Comparison of ENCODE assay signal across 8 cellular contexts in genomic region chr20:462199-462991, GRCh38. TPM values are rescaled to one million over a fixed set of nuclear protein-coding genes. Genes with fewer than 3 reads are reported as not detected.
DNase-seq lines count a peak whose midpoint lies in the region; ATAC-seq, FAIRE-seq and TF ChIP-seq lines count a peak whose summit lies in the region.

TSS of gene TBC1D20 (minus strand) at chr20:462533. CDS start at chr20:462405, 128 bp downstream.

- peaks cover 33% of the 10 kb centered on the region for H4K20me1 ChIP-seq in HepG2 (ENCODE audit: insufficient read depth, low read length)

- H3K27me3 Mint-ChIP-seq in CD4-positive, CD25-positive, alpha-beta regulatory T cell: peaks cover 5% of the 10 kb centered on the region

- peak within 1 kb of the TSS; percentile 84 for H3K4me3 ChIP-seq in CD4-positive, CD25-positive, alpha-beta regulatory T cell (ENCODE audit: low read depth, low read length)
- H3K4me3 ChIP-seq in HepG2 (replicated peaks in 1 of 3; ENCODE audit: insufficient read depth in 1 of 3, low read depth in 2 of 3, low read length in 3 of 3): peak within 1 kb of the TSS; percentile 81 to 96 (median 91)

- peak within 1 kb of the TSS; percentile 86 for H3K9ac ChIP-seq in HepG2 (ENCODE audit: insufficient read depth, low read depth, low read length)

- H3K36me3 ChIP-seq in CD4-positive, CD25-positive, alpha-beta regulatory T cell (ENCODE audit: control insufficient read depth, insufficient read depth, low read length): no peaks in the 10 kb centered on the region
- no peaks in the 10 kb centered on the region for H3K36me3 ChIP-seq in HepG2 (replicated peaks in 1 of 2; ENCODE audit: control insufficient read depth in 1 of 2, insufficient read depth in 2 of 2, low read length in 2 of 2)

- peaks cover 48% of the 10 kb centered on the region for H3K79me2 ChIP-seq in HepG2 (ENCODE audit: insufficient read depth, low read length)

- peaks cover 3% of the 10 kb centered on the region for H3K36me3 Mint-ChIP-seq in CD4-positive, CD25-positive, alpha-beta regulatory T cell

- H3K27ac ChIP-seq in CD4-positive, CD25-positive, alpha-beta regulatory T cell (ENCODE audit: insufficient read depth, low read length, poor library complexity, severe bottlenecking): peak within 1 kb of the TSS; percentile 75
- H3K27ac ChIP-seq in HepG2 (ENCODE audit: extremely low read length, insufficient read depth, low read length): peak within 1 kb of the TSS; percentile 75

- H3K4me3 Mint-ChIP-seq in CD4-positive, CD25-positive, alpha-beta regulatory T cell: peak within 1 kb of the TSS; percentile 94 to 98 (median 98)

- peak within 1 kb of the TSS; percentile 90 to 98 (median 95) for H3K27ac Mint-ChIP-seq in CD4-positive, CD25-positive, alpha-beta regulatory T cell

- TF ChIP-seq EP300 in HepG2 (IDR thresholded peaks at IDR 0.05; ENCODE audit: low read depth in 2 of 2, low read length in 2 of 2): peak in 1 of 2 experiments; percentile 61; a peak in 1 of 4 replicates
- TF ChIP-seq EP300 in HepG2 (CRISPR knock-in tag; IDR thresholded peaks at IDR 0.05; ENCODE audit: borderline replicate concordance): no peak

- peaks cover 39% of the 10 kb centered on the region for H3K4me1 ChIP-seq in CD4-positive, CD25-positive, alpha-beta regulatory T cell (ENCODE audit: control insufficient read depth, insufficient read depth, low read length, poor library complexity, severe bottlenecking)
- H3K4me1 ChIP-seq in HepG2 (ENCODE audit: insufficient read depth, low read length): peaks cover 41% of the 10 kb centered on the region

- peak; percentile 37 for TF ChIP-seq RAD21 in HepG2 (CRISPR knock-in tag; IDR thresholded peaks at IDR 0.05)

- CTCF ChIA-PET in HepG2 (lab: Yijun Ruan, JAX; ENCODE audit: low intra/inter-chr PET ratio, low total read pairs): interaction anchor here (1.1 kb wide), 1 partner anchor 17 kb away, joined by 5 read pairs; no protein-coding TSS in a partner anchor

- WGBS in HepG2 (ENCODE audit: low lambda C conversion rate): 6% methylated on average over 37 of the region's 80 CpGs

- DNase-seq in CD4-positive, CD25-positive, alpha-beta regulatory T cell: peak; percentile 81 to 92 (median 88)
- DNase-seq in NCI-H748 (lab: John Stamatoyannopoulos, UW; ENCODE audit: unreplicated experiment): peak; percentile 96
- peak; percentile 83 for DNase-seq in activated CD4-positive, alpha-beta T cell treated with anti-CD3 and anti-CD28 coated beads, Interleukin-2, amount 50 U/mL, for 1 hour
- DNase-seq in dermis blood vessel endothelial cell: peak; percentile 91
- peak; percentile 87 for DNase-seq in HepG2 (ENCODE audit: low spot score)
- DNase-seq in stimulated activated CD4-positive, alpha-beta T cell treated with anti-CD3 and anti-CD28 coated beads, Interleukin-4, amount 100 ng/mL, for 1 hour: peak; percentile 85

- H3K27me3 ChIP-seq in CD4-positive, CD25-positive, alpha-beta regulatory T cell (ENCODE audit: control insufficient read depth, insufficient read depth, low read length): no peaks in the 10 kb centered on the region
- H3K27me3 ChIP-seq in HepG2 (ENCODE audit: control insufficient read depth in 1 of 2, insufficient read depth in 2 of 2, low read length in 2 of 2): no peaks in the 10 kb centered on the region; a peak in 2 of 5 replicates

- in situ Hi-C loops in HepG2 (cut with HindIII; ENCODE audit: extremely low pct_ligation_motif_present, low pct_unique_long_range_greater_than_20kb): no loop called here

- no peaks in the 10 kb centered on the region for H3K9me3 ChIP-seq in CD4-positive, CD25-positive, alpha-beta regulatory T cell (ENCODE audit: control insufficient read depth in 2 of 2, low read length in 2 of 2)
- H3K9me3 ChIP-seq in HepG2 (ENCODE audit: low read length): peaks cover 7% of the 10 kb centered on the region

- peaks cover 28 to 50% (median 37%) of the 10 kb centered on the region in 4 donors for H3K4me1 Mint-ChIP-seq in CD4-positive, CD25-positive, alpha-beta regulatory T cell

- POLR2A ChIA-PET in HepG2 (lab: Yijun Ruan, JAX): interaction anchor here (0.6 to 3.0 kb wide), 14 partner anchors 10 to 115 kb away, joined by 3 to 13 read pairs (median 4); partner anchors contain the start of gene TRIB3

- peak; percentile 76 to 93 for TF ChIP-seq POLR2A in HepG2 (IDR thresholded peaks at IDR 0.05; ENCODE audit: insufficient read depth in 1 of 2, low read depth in 2 of 2, low read length in 2 of 2)

- peak; percentile 62 for FAIRE-seq in HepG2 (lab: Jason Lieb, UNC)

- H2AFZ ChIP-seq in HepG2 (ENCODE audit: low read length): peak within 1 kb of the TSS; percentile 73

- intact Hi-C loops in HepG2 (cut with micrococcal nuclease; ENCODE audit: unreplicated experiment): loop anchor here (1.0 kb wide), 1 partner anchor 17 kb away; no protein-coding TSS in a partner anchor

- BruUV-seq in HepG2 (replicated peaks; lab: Mats Ljungman, UMichigan): no TSS peak

- H3K4me2 ChIP-seq in HepG2 (ENCODE audit: low read depth, low read length): peak within 1 kb of the TSS; percentile 92

- H3K9me3 Mint-ChIP-seq in CD4-positive, CD25-positive, alpha-beta regulatory T cell: peaks cover 0 to 4% (median 1%) of the 10 kb centered on the region in 7 donors

- ATAC-seq in CD4-positive, CD25-positive, alpha-beta regulatory T cell (ENCODE audit: low read depth in 2 of 2): peak; percentile 98
- ATAC-seq in GM19397 (IDR thresholded peaks at IDR 0.05; ENCODE audit: unreplicated experiment) (peak; percentile 90), HG03565 (IDR thresholded peaks at IDR 0.05; ENCODE audit: unreplicated experiment) (peak; percentile 89), HepG2 (peak; percentile 95)

- peak; percentile 74 for TF ChIP-seq CTCF in HepG2 (CRISPR knock-in tag; IDR thresholded peaks at IDR 0.05)

TF ChIP-seq in HepG2, 621 proteins besides CTCF, POLR2A, EP300 and RAD21 (continues in another document):
- peak; percentile 17; the same call in 1 of the 2 replicates for TF ChIP-seq ZNF430 (CRISPR knock-in tag; IDR thresholded peaks at IDR 0.05)
- TF ChIP-seq HOXA3 (CRISPR knock-in tag; IDR thresholded peaks at IDR 0.05): peak; percentile 74; the same call in 1 of the 2 replicates
- TF ChIP-seq, protein P1, sequence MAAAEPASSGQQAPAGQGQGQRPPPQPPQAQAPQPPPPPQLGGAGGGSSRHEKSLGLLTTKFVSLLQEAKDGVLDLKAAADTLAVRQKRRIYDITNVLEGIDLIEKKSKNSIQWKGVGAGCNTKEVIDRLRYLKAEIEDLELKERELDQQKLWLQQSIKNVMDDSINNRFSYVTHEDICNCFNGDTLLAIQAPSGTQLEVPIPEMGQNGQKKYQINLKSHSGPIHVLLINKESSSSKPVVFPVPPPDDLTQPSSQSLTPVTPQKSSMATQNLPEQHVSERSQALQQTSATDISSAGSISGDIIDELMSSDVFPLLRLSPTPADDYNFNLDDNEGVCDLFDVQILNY (CRISPR knock-in tag; conservative IDR thresholded peaks at IDR 0.05): peak; percentile 13; the same call in 1 of the 2 replicates
- TF ChIP-seq ASH2L (IDR thresholded peaks at IDR 0.05; ENCODE audit: insufficient read length, low read depth, low read length): peak; percentile 81
- no peak; the same call in 1 of the 2 replicates for TF ChIP-seq ZNF879 (CRISPR knock-in tag; IDR thresholded peaks at IDR 0.05)
- peak; percentile 36; the same call in 1 of the 2 replicates for TF ChIP-seq FOSL2 (CRISPR knock-in tag; IDR thresholded peaks at IDR 0.05)
- TF ChIP-seq MYNN (CRISPR knock-in tag; IDR thresholded peaks at IDR 0.05; ENCODE audit: low read depth): no peak
- TF ChIP-seq, protein P2, sequence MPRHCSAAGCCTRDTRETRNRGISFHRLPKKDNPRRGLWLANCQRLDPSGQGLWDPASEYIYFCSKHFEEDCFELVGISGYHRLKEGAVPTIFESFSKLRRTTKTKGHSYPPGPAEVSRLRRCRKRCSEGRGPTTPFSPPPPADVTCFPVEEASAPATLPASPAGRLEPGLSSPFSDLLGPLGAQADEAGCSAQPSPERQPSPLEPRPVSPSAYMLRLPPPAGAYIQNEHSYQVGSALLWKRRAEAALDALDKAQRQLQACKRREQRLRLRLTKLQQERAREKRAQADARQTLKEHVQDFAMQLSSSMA (CRISPR knock-in tag; IDR thresholded peaks at IDR 0.05): peak; percentile 30; the same call in 1 of the 2 replicates
- TF ChIP-seq ZFP41 (CRISPR knock-in tag; IDR thresholded peaks at IDR 0.05; ENCODE audit: borderline replicate concordance): no peak
- peak; percentile 84 for TF ChIP-seq KDM2A (CRISPR knock-in tag; IDR thresholded peaks at IDR 0.05; ENCODE audit: borderline replicate concordance, low read depth)
- peak; percentile 63; the same call in 1 of the 2 replicates for TF ChIP-seq RXRB (CRISPR knock-in tag; IDR thresholded peaks at IDR 0.05; ENCODE audit: borderline replicate concordance)
- peak; percentile 80; the same call in 1 of the 2 replicates for TF ChIP-seq CCDC6 (CRISPR knock-in tag; IDR thresholded peaks at IDR 0.05)

RNA-seq across cellular contexts. Expression of gene TBC1D20, which starts in this region (rescaled TPM):
- 30.2 TPM for total RNA-seq in CD4-positive, CD25-positive, alpha-beta regulatory T cell
- polyA plus RNA-seq in CD4-positive, CD25-positive, alpha-beta regulatory T cell: 10 to 100 TPM; 16.4 to 23.2 (median 18.2) TPM
- total RNA-seq in dermis blood vessel endothelial cell: 30.5 and 33.0 TPM in 2 replicates
- 36.6 and 45.9 TPM in 2 replicates for total RNA-seq in HepG2 (2016; rRNA removed; fragmentation: Illumina TruSeq; extraction: Trizol)
- 24.9 and 29.1 TPM in 2 replicates for total RNA-seq in HepG2 (2016; cell fraction: cytosol; rRNA removed; fragmentation: Illumina TruSeq; extraction: Trizol; ENCODE audit: low read depth)
- 36.8 and 43.1 TPM in 2 replicates for total RNA-seq in HepG2 (2016; cell fraction: insoluble cytoplasmic fraction; rRNA removed; fragmentation: Illumina TruSeq; extraction: Trizol)
- total RNA-seq in HepG2 (2016; cell fraction: membrane; rRNA removed; fragmentation: Illumina TruSeq; extraction: Trizol): 49.8 and 56.6 TPM in 2 replicates
- total RNA-seq in HepG2 (2016; cell fraction: nucleus; rRNA removed; fragmentation: Illumina TruSeq; extraction: Trizol): 26.9 and 31.0 TPM in 2 replicates
- 47.1 and 55.2 TPM in 2 replicates for polyA plus RNA-seq in HepG2 (2011; rRNA removed)
- polyA plus RNA-seq in HepG2 (2011; cell fraction: cytosol; rRNA removed): 46.2 and 50.9 TPM in 2 replicates
- 67.6 and 73.0 TPM in 2 replicates for polyA plus RNA-seq in HepG2 (2011; cell fraction: nucleus; rRNA removed)
- 26.7 and 33.9 TPM in 2 replicates for polyA plus RNA-seq in HepG2 (2012)
- 27.0 and 32.1 TPM in 2 replicates for polyA plus RNA-seq in HepG2 (2016; cell fraction: cytosol; fragmentation: Illumina TruSeq; extraction: Trizol; ENCODE audit: low read depth)
- polyA plus RNA-seq in HepG2 (2016; cell fraction: insoluble cytoplasmic fraction; fragmentation: Illumina TruSeq; extraction: Trizol; ENCODE audit: low read depth): 46.6 and 47.0 TPM in 2 replicates
- 37.5 and 43.9 TPM in 2 replicates for polyA plus RNA-seq in HepG2 (2016; cell fraction: membrane; fragmentation: Illumina TruSeq; extraction: Trizol; ENCODE audit: low read depth)
- polyA plus RNA-seq in HepG2 (2016; cell fraction: nucleus; fragmentation: Illumina TruSeq; extraction: Trizol; ENCODE audit: insufficient read depth, low read depth): 57.7 and 59.0 TPM in 2 replicates
- 35.8 and 117 TPM in 2 replicates for polyA minus RNA-seq in HepG2 (2011; rRNA and poly(A)+ RNA removed; ENCODE audit: low replicate concordance)
- 21.9 and 28.9 TPM in 2 replicates for polyA minus RNA-seq in HepG2 (2011; cell fraction: cytosol; rRNA and poly(A)+ RNA removed)
- polyA minus RNA-seq in HepG2 (2011; cell fraction: nucleus; rRNA and poly(A)+ RNA removed): 37.1 and 38.0 TPM in 2 replicates

Comparison
In these comparisons a context has a peak if more than half of its experiments do, and no peak if none do; other contexts are left out.
1. Peak in every context shown above with its lines: DNase-seq, ATAC-seq, H3K4me3 ChIP-seq and H3K27ac ChIP-seq.